1 cellular context compared by ENCODE assay signal in genomic region chr12:67433393-67434175, GRCh38.
TF ChIP-seq lines count a peak whose summit lies in the region.

No MANE protein-coding gene starts in this region.

TF ChIP-seq in H1, 55 proteins besides CTCF, POLR2A, EP300 and RAD21 (continued from another document):
- TF ChIP-seq EZH2 (IDR thresholded peaks at IDR 0.05; ENCODE audit: low read depth, low read length, severe bottlenecking) (no peak), TCF12 (IDR thresholded peaks at IDR 0.05; ENCODE audit: low read depth, low read length) (no peak), KDM4A (IDR thresholded peaks at IDR 0.05; ENCODE audit: low read depth, low read length, severe bottlenecking) (no peak), SIX5 (IDR thresholded peaks at IDR 0.05; ENCODE audit: low read depth, low read length) (no peak), CHD1 (IDR thresholded peaks at IDR 0.05; ENCODE audit: low read depth, low read length) (no peak), BRCA1 (IDR thresholded peaks at IDR 0.05; ENCODE audit: low read depth, low read length) (no peak), TAF1 (IDR thresholded peaks at IDR 0.05; ENCODE audit: low read depth, low read length) (no peak), RNF2 (IDR thresholded peaks at IDR 0.05; ENCODE audit: borderline replicate concordance, low read depth, low read length, missing control alignments, poor library complexity, severe bottlenecking) (no peak), SRF (IDR thresholded peaks at IDR 0.05; ENCODE audit: low read depth, low read length) (no peak), TBP (IDR thresholded peaks at IDR 0.05; ENCODE audit: low read depth, low read length) (no peak), SAP30 (IDR thresholded peaks at IDR 0.05; ENCODE audit: insufficient read depth, insufficient replicate concordance, low read length) (no peak), RFX5 (IDR thresholded peaks at IDR 0.05; ENCODE audit: borderline replicate concordance, low read depth, low read length) (no peak), CHD2 (IDR thresholded peaks at IDR 0.05; ENCODE audit: low read length) (no peak)
